Comparison of ENCODE assay signal across 1 cellular context in genomic region chr6:36674942-36675341, GRCh38.
TF ChIP-seq lines count a peak whose summit lies in the region.

No MANE protein-coding gene starts in this region.

TF ChIP-seq in endothelial cell of umbilical vein, 7 proteins besides CTCF, POLR2A, EP300 and RAD21:
- TF ChIP-seq GATA2 (IDR thresholded peaks at IDR 0.05; ENCODE audit: insufficient read depth, insufficient read length, low read depth, low read length) (no peak), POLR2AphosphoS5 (IDR thresholded peaks at IDR 0.05; ENCODE audit: insufficient read depth, low read depth, low read length) (no peak), FOS (IDR thresholded peaks at IDR 0.05; ENCODE audit: borderline replicate concordance, insufficient read depth, low read length) (no peak), JUN (IDR thresholded peaks at IDR 0.05; ENCODE audit: borderline replicate concordance, insufficient read depth, insufficient read length, low read depth) (no peak), MAX (IDR thresholded peaks at IDR 0.05; ENCODE audit: insufficient read depth, insufficient read length) (no peak), MYC (IDR thresholded peaks at IDR 0.05; ENCODE audit: low read depth, low read length) (no peak), EZH2 (IDR thresholded peaks at IDR 0.05; ENCODE audit: borderline replicate concordance, low read depth, low read length, severe bottlenecking) (no peak)
